In the genomic region with DNA sequence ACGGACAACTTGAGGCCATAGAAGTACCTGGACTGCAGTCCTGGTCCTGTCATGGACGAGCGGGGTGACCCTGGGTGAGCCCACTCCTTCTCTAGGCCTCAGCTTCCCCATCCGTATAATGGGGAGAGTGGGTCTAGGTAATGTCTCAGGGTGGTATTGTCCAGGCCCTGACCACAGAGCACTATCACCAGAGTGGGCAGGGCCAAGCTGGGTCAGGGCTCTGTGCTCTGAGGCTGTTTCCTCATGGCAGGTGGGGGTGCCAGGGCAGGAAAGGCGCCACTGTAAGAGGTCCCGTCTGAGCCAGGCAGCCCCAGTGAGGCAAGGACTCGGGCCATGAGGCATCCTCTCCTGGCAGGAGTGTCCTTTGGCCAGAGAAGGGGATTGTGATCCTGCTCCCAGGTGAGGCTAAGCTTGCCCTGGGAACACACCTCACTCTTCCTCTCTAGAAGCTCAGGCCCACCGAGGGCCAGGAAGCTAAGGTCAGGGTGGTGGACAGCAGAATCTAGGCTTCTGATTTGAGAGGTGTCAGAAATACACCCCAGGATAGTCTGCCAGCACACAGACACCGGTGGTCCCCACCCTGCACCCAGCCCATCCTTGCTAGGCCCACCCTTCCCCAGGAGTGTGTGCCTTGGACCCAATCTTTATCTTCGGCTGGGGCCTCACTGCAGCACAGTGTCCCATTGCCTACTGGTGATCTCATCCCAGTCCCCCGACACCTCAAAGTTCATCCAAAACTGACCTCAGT, we compare ENCODE assay signal across 18 cellular contexts. TPM values are rescaled to one million over a fixed set of nuclear protein-coding genes. Genes with fewer than 3 reads are reported as not detected.
DNase-seq lines count a peak whose midpoint lies in the region; ATAC-seq lines count a peak whose summit lies in the region.
"Had no signal": no experiment of that assay in that cellular context is flagged by ENCODE, and none has a peak within 500 bp of the region (broad histone marks: within the 10 kb centered on the region; RNA-seq: fewer than 3 reads in every experiment).

No MANE protein-coding gene starts in this region.

- no peak overlapping the region for H4K12ac ChIP-seq in trophoblast cell (ENCODE audit: low read depth, low read length)

- H3K27me3 ChIP-seq in right cardiac atrium (ENCODE audit: control insufficient read depth, insufficient read depth): no peaks in the 10 kb centered on the region
- no peaks in the 10 kb centered on the region for H3K27me3 ChIP-seq in trophoblast cell (ENCODE audit: insufficient read depth, low read length)

- DNase-seq in cardiac septum (ENCODE audit: low spot score) (peak; percentile 53), Right ventricle myocardium superior (no peak), right cardiac atrium (peak in 1 of 3 donors; percentile 64), trophoblast cell (no peak), ureter (ENCODE audit: low spot score) (peak; percentile 41), NOMO-1 treated with DMSO at 0.1 percent for 48 hours (lab: John Stamatoyannopoulos, UW; ENCODE audit: unreplicated experiment) (no peak), AG20443 (ENCODE audit: low spot score) (no peak)
- DNase-seq in activated CD4-positive, alpha-beta T cell treated with anti-CD3 and anti-CD28 coated beads for 1 hour: no peak
- DNase-seq: activated naive CD8-positive, alpha-beta T cell treated with anti-CD3 and anti-CD28 coated beads, Interleukin-2, amount 50 U/mL, for 24 hours; foreskin keratinocyte; hypothalamus; naive thymus-derived CD8-positive, alpha-beta T cell; NCI-H1417 treated with DMSO at 0.1 percent for 48 hours; NCI-H524; spleen; stimulated activated CD4-positive, alpha-beta T cell treated with anti-CD3 and anti-CD28 coated beads, Interleukin-4, amount 100 ng/mL, for 24 hours had no signal

- no peak for ATAC-seq in Right ventricle myocardium superior (ENCODE audit: poor library complexity)
- peak; percentile 1 to 15 for ATAC-seq in right cardiac atrium
- ATAC-seq: activated naive CD8-positive, alpha-beta T cell treated with anti-CD3 and anti-CD28 coated beads, Interleukin-2, amount 50 U/mL, for 24 hours; foreskin keratinocyte; naive thymus-derived CD8-positive, alpha-beta T cell had no signal

- no peak overlapping the region for H2BK5ac ChIP-seq in trophoblast cell (ENCODE audit: low read depth, low read length, poor library complexity)

- H3K14ac ChIP-seq in trophoblast cell (ENCODE audit: low read length): peak overlapping the region; percentile 34

- H3K4me3 ChIP-seq in right cardiac atrium (ENCODE audit: low read length): no peak overlapping the region
- no peak overlapping the region for H3K4me3 ChIP-seq in trophoblast cell (ENCODE audit: low read depth, low read length)
- H3K4me3 ChIP-seq: prostate gland, spleen had no signal

- H3K27ac ChIP-seq in right cardiac atrium (ENCODE audit: low read length): no peak overlapping the region
- H3K27ac ChIP-seq in trophoblast cell (ENCODE audit: low read depth, low read length): no peak overlapping the region
- H3K27ac ChIP-seq: C4-2B, foreskin keratinocyte, prostate gland had no signal

- WGBS in right cardiac atrium: 67% methylated on average over 11 of the region's 11 CpGs
- no CpG with 5 or more reads among the region's 11 CpGs for WGBS in trophoblast cell (ENCODE audit: extremely low coverage, insufficient coverage, insufficient read length)

- intact Hi-C loops in cardiac septum (cut with DNase I) (loop anchor here (2.0 to 5.0 kb wide), 3 partner anchors 13 to 363 kb away; a partner anchor contains a TSS), Right ventricle myocardium superior (cut with DNase I) (loop anchor here (5.0 kb wide), 1 partner anchor 72 kb away; no protein-coding TSS in a partner anchor), right cardiac atrium (cut with DNase I) (loop anchor here (5.0 to 10.0 kb wide), 3 partner anchors 65 to 97 kb away; no protein-coding TSS in a partner anchor)

- no peak overlapping the region for H4K8ac ChIP-seq in trophoblast cell (ENCODE audit: low read depth, low read length)

- H3K18ac ChIP-seq in trophoblast cell (ENCODE audit: low read length): no peak overlapping the region

- peak overlapping the region; percentile 26 for H4K91ac ChIP-seq in trophoblast cell (ENCODE audit: low read depth, low read length)

- H3K4ac ChIP-seq in trophoblast cell (ENCODE audit: low read depth, low read length): no peak overlapping the region

- peak overlapping the region; percentile 50 for H2AK5ac ChIP-seq in trophoblast cell (ENCODE audit: low read length)

- H3K79me2 ChIP-seq in trophoblast cell (ENCODE audit: control insufficient read depth, insufficient read depth, low read length, poor library complexity): peaks cover 6% of the 10 kb centered on the region

- H2BK12ac ChIP-seq in trophoblast cell (ENCODE audit: low read length): peak overlapping the region; percentile 27

- H2AFZ ChIP-seq in trophoblast cell (ENCODE audit: insufficient read depth, low read length, poor library complexity): no peak overlapping the region

- H2BK120ac ChIP-seq in trophoblast cell (ENCODE audit: insufficient read depth, low read length, poor library complexity): peak overlapping the region; percentile 4

- no peaks in the 10 kb centered on the region for H3K36me3 ChIP-seq in trophoblast cell (ENCODE audit: control insufficient read depth in 1 of 2, insufficient read depth in 2 of 2, low read length in 2 of 2)
- H3K36me3 ChIP-seq: prostate gland, spleen had no signal

- H3K9ac ChIP-seq in trophoblast cell (ENCODE audit: low read length): no peak overlapping the region

- H3K79me1 ChIP-seq in trophoblast cell (ENCODE audit: low read length): peaks cover 17% of the 10 kb centered on the region

- H3K4me2 ChIP-seq in trophoblast cell (ENCODE audit: low read length): no peak overlapping the region

- no peak overlapping the region for H3K23ac ChIP-seq in trophoblast cell (ENCODE audit: low read length)

- H3K9me3 ChIP-seq in right cardiac atrium (ENCODE audit: control insufficient read depth, low read length) (no peaks in the 10 kb centered on the region), trophoblast cell (ENCODE audit: insufficient read depth, low read depth, low read length) (no peaks in the 10 kb centered on the region)
- H3K9me3 ChIP-seq: prostate gland, spleen had no signal

- H3K4me1 ChIP-seq in right cardiac atrium (ENCODE audit: control insufficient read depth, insufficient read depth, low read length) (peaks cover 13% of the 10 kb centered on the region), trophoblast cell (ENCODE audit: control insufficient read depth in 1 of 2, insufficient read depth in 2 of 2, low read length in 2 of 2) (peaks cover 15 to 39% of the 10 kb centered on the region in 2 experiments)
- H3K4me1 ChIP-seq: prostate gland had no signal

RNA-seq across cellular contexts. Expression of a gene that starts 1.5 kb away (rescaled TPM):
- total RNA-seq in cardiac septum (10.0 TPM), Right ventricle myocardium superior (4.0 TPM), right cardiac atrium (1 to 10 TPM; 4.0 to 9.3 (median 5.2) TPM), ureter (2.6 TPM)
- 3.3 TPM for polyA plus RNA-seq in right cardiac atrium
- polyA plus RNA-seq in trophoblast cell (2013): 9.5 and 10.0 TPM in 2 replicates
- total RNA-seq: naive thymus-derived CD8-positive, alpha-beta T cell had no signal

RNA-seq across cellular contexts. Expression of a gene that starts 19.1 kb away (rescaled TPM):
- 829 TPM for total RNA-seq in cardiac septum
- total RNA-seq in Right ventricle myocardium superior: 645 TPM
- total RNA-seq in right cardiac atrium: 100 to 1,000 TPM; 552 to 675 (median 584) TPM
- polyA plus RNA-seq in right cardiac atrium: 625 TPM
- 52.3 and 58.9 TPM in 2 replicates for polyA plus RNA-seq in trophoblast cell (2013)
- total RNA-seq in ureter: 73.9 TPM
- polyA plus RNA-seq: naive thymus-derived CD8-positive, alpha-beta T cell had no signal

RNA-seq across cellular contexts. Expression of a gene that starts 41.3 kb away (rescaled TPM):
- total RNA-seq in cardiac septum (33.8 TPM), Right ventricle myocardium superior (26.9 TPM), right cardiac atrium (10 to 100 TPM; 25.1 to 30.8 (median 26.4) TPM), ureter (44.6 TPM)
- 19.3 TPM for polyA plus RNA-seq in right cardiac atrium
- 50.4 and 51.3 TPM in 2 replicates for polyA plus RNA-seq in trophoblast cell (2013)

Comparison
In these comparisons a context has a peak if more than half of its experiments do, and no peak if none do; other contexts are left out.
1. DNase-seq: peak in cardiac septum (single experiment) and ureter (single experiment); none in Right ventricle myocardium superior (single experiment), trophoblast cell (0 of 2), activated CD4-positive, alpha-beta T cell treated with anti-CD3 and anti-CD28 coated beads for 1 hour (single experiment), NOMO-1 treated with DMSO at 0.1 percent for 48 hours (single experiment) and AG20443 (single experiment).